In the genomic region with DNA sequence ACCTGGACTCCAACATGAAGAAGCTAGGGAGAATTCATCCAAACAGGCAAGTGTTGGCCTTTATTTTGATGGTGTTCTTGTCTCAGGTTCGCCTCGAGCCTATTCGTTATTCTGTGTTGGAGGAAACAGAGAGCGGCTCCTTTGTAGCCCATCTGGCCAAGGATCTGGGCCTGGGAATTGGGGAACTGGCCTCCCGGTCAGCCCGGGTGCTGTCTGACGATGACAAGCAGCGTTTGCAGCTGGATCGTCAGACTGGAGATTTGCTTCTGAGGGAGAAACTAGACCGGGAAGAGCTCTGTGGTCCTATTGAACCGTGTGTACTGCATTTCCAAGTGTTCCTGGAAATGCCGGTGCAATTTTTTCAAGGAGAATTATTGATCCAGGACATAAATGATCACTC, we compare ENCODE assay signal across 16 cellular contexts. TPM values are rescaled to one million over a fixed set of nuclear protein-coding genes. Genes with fewer than 3 reads are reported as not detected.
DNase-seq lines count a peak whose midpoint lies in the region; ATAC-seq and TF ChIP-seq lines count a peak whose summit lies in the region.
"Had no signal": no experiment of that assay in that cellular context is flagged by ENCODE, and none has a peak within 500 bp of the region (broad histone marks: within the 10 kb centered on the region; RNA-seq: fewer than 3 reads in every experiment).

No MANE protein-coding gene starts in this region.

- no peak for ATAC-seq in lower lobe of right lung
- ATAC-seq in naive thymus-derived CD4-positive, alpha-beta T cell: no peak
- ATAC-seq: T-cell had no signal

- H3K27ac ChIP-seq in lower lobe of right lung: no peak overlapping the region
- H3K27ac ChIP-seq in temporal lobe (ENCODE audit: low read depth, low read length): peak overlapping the region; percentile 21
- no peak overlapping the region for H3K27ac ChIP-seq in naive thymus-derived CD4-positive, alpha-beta T cell (ENCODE audit: low read depth, low read length)
- H3K27ac ChIP-seq: skin epidermis had no signal

- DNase-seq in H7 (peak; percentile 18), NCI-H748 treated with DMSO at 0.1 percent for 48 hours (lab: John Stamatoyannopoulos, UW) (peak; percentile 48), lower lobe of right lung (no peak), SKM-1 treated with dmso at 0.1 percent for 144 hours (lab: John Stamatoyannopoulos, UW; ENCODE audit: unreplicated experiment) (no peak), GDM1 (lab: John Stamatoyannopoulos, UW) (no peak)
- DNase-seq in naive thymus-derived CD4-positive, alpha-beta T cell: no peak
- DNase-seq: activated B cell treated with CpG ODN at 0.5 μM for 24 hours, KG1, NCI-H524, T-cell had no signal

- no peak overlapping the region for H3K27ac Mint-ChIP-seq in naive thymus-derived CD4-positive, alpha-beta T cell
- H3K27ac Mint-ChIP-seq: activated B cell treated with CpG ODN at 0.5 μM for 24 hours, CD14-positive monocyte, T-cell had no signal

- POLR2A ChIA-PET in naive thymus-derived CD4-positive, alpha-beta T cell (lab: Charles Lee): no interaction called here

- H3K4me1 ChIP-seq in lower lobe of right lung: no peaks in the 10 kb centered on the region
- no peaks in the 10 kb centered on the region for H3K4me1 ChIP-seq in naive thymus-derived CD4-positive, alpha-beta T cell (ENCODE audit: control insufficient read depth in 2 of 2, insufficient read depth in 2 of 2, low read length in 2 of 2)
- H3K4me1 ChIP-seq: HAP-1 had no signal

- H3K36me3 ChIP-seq in H7 (replicated peaks; ENCODE audit: control insufficient read depth, insufficient read depth, low read length) (no peaks in the 10 kb centered on the region), lower lobe of right lung (no peaks in the 10 kb centered on the region)
- H3K36me3 ChIP-seq in naive thymus-derived CD4-positive, alpha-beta T cell (ENCODE audit: control insufficient read depth in 2 of 3, insufficient read depth in 3 of 3, low read length in 3 of 3): no peaks in the 10 kb centered on the region
- H3K36me3 ChIP-seq: HAP-1 had no signal

- H3K9me3 ChIP-seq in lower lobe of right lung: peaks cover 15% of the 10 kb centered on the region
- peaks cover 0 to 12% (median 0%) of the 10 kb centered on the region in 3 experiments for H3K9me3 ChIP-seq in naive thymus-derived CD4-positive, alpha-beta T cell (ENCODE audit: control insufficient read depth in 2 of 3, low read length in 3 of 3)
- H3K9me3 ChIP-seq: HAP-1 had no signal

- H3K36me3 Mint-ChIP-seq in naive thymus-derived CD4-positive, alpha-beta T cell: peaks cover 0 to 7% (median 6%) of the 10 kb centered on the region in 5 donors
- H3K36me3 Mint-ChIP-seq: CD14-positive monocyte, T-cell had no signal

- CTCF ChIA-PET in naive thymus-derived CD4-positive, alpha-beta T cell (lab: Charles Lee): no interaction called here

- intact Hi-C loops in lower lobe of right lung (cut with DNase I): no loop called here
- intact Hi-C loops in naive thymus-derived CD4-positive, alpha-beta T cell (cut with micrococcal nuclease): no loop called here

- H3K27me3 ChIP-seq in H7 (ENCODE audit: control insufficient read depth, insufficient read depth, low read length) (no peaks in the 10 kb centered on the region), lower lobe of right lung (ENCODE audit: low read depth) (peaks cover 9% of the 10 kb centered on the region)
- H3K27me3 ChIP-seq in naive thymus-derived CD4-positive, alpha-beta T cell (ENCODE audit: control insufficient read depth in 2 of 2, insufficient read depth in 2 of 2, low read length in 2 of 2): no peaks in the 10 kb centered on the region

- H3K4me3 Mint-ChIP-seq in naive thymus-derived CD4-positive, alpha-beta T cell: no peak overlapping the region
- H3K4me3 Mint-ChIP-seq: activated B cell treated with CpG ODN at 0.5 μM for 24 hours, CD14-positive monocyte, neural crest cell, T-cell had no signal

- TF ChIP-seq CTCF in lower lobe of right lung (IDR thresholded peaks at IDR 0.05): no peak

- no peaks in the 10 kb centered on the region for H3K4me1 Mint-ChIP-seq in naive thymus-derived CD4-positive, alpha-beta T cell
- H3K4me1 Mint-ChIP-seq: activated B cell treated with CpG ODN at 0.5 μM for 24 hours, CD14-positive monocyte, neural crest cell, T-cell had no signal

- H3K4me3 ChIP-seq in H7 (ENCODE audit: insufficient read depth, low read depth, low read length) (no peak overlapping the region), lower lobe of right lung (peak overlapping the region; percentile 20)
- H3K4me3 ChIP-seq in naive thymus-derived CD4-positive, alpha-beta T cell (ENCODE audit: low read length): no peak overlapping the region
- H3K4me3 ChIP-seq: HAP-1, lung had no signal

- H3K9me3 Mint-ChIP-seq in naive thymus-derived CD4-positive, alpha-beta T cell: peaks cover 0 to 41% (median 14%) of the 10 kb centered on the region in 11 donors

- peaks cover 5 to 37% (median 25%) of the 10 kb centered on the region in 5 donors for H3K27me3 Mint-ChIP-seq in naive thymus-derived CD4-positive, alpha-beta T cell

RNA-seq across cellular contexts. Expression of gene PCDHB4, which starts 0.4 kb away (rescaled TPM):
- 0.35 and 0.41 TPM in 2 replicates for total RNA-seq in H7 (2014; rRNA removed; shearing (Covaris generic))
- total RNA-seq in lower lobe of right lung: 2.2 TPM
- total RNA-seq in temporal lobe: 5.2 TPM
- under 1 TPM in 1 of 5 experiments, not detected in 4; 0.19 TPM for total RNA-seq in naive thymus-derived CD4-positive, alpha-beta T cell
- polyA plus RNA-seq in naive thymus-derived CD4-positive, alpha-beta T cell: not detected
- total RNA-seq: activated B cell treated with CpG ODN at 0.5 μM for 24 hours, T-cell had no signal
- polyA plus RNA-seq: CD14-positive monocyte had no signal

RNA-seq across cellular contexts. Expression of gene PCDHB5, which starts 13.0 kb away (rescaled TPM):
- total RNA-seq in H7 (2014; rRNA removed; shearing (Covaris generic)): 0.07 TPM in 2 replicates
- total RNA-seq in lower lobe of right lung (1.8 TPM), temporal lobe (7.6 TPM)
- total RNA-seq in naive thymus-derived CD4-positive, alpha-beta T cell: under 1 TPM in 4 of 5 experiments, not detected in 1; 0.11 to 0.41 (median 0.33) TPM
- polyA plus RNA-seq in naive thymus-derived CD4-positive, alpha-beta T cell: not detected
- total RNA-seq: activated B cell treated with CpG ODN at 0.5 μM for 24 hours had no signal
- polyA plus RNA-seq: CD14-positive monocyte had no signal

RNA-seq across cellular contexts. Expression of gene PCDHB3, which starts 21.7 kb away (rescaled TPM):
- 0.21 and 0.26 TPM in 2 replicates for total RNA-seq in H7 (2014; rRNA removed; shearing (Covaris generic))
- total RNA-seq in lower lobe of right lung (1.5 TPM), temporal lobe (9.8 TPM)
- total RNA-seq in naive thymus-derived CD4-positive, alpha-beta T cell: not detected
- polyA plus RNA-seq in naive thymus-derived CD4-positive, alpha-beta T cell: not detected
- total RNA-seq: activated B cell treated with CpG ODN at 0.5 μM for 24 hours had no signal
- polyA plus RNA-seq: CD14-positive monocyte had no signal

RNA-seq across cellular contexts. Expression of gene PCDHB2, which starts 27.6 kb away (rescaled TPM):
- 0.69 and 1.9 TPM in 2 replicates for total RNA-seq in H7 (2014; rRNA removed; shearing (Covaris generic))
- 5.6 TPM for total RNA-seq in lower lobe of right lung
- 9.3 TPM for total RNA-seq in temporal lobe
- total RNA-seq in naive thymus-derived CD4-positive, alpha-beta T cell: under 1 TPM in 4 of 5 experiments, not detected in 1; 0.34 to 0.97 (median 0.72) TPM
- not detected for polyA plus RNA-seq in naive thymus-derived CD4-positive, alpha-beta T cell
- total RNA-seq: activated B cell treated with CpG ODN at 0.5 μM for 24 hours had no signal
- polyA plus RNA-seq: CD14-positive monocyte had no signal

RNA-seq across cellular contexts. Expression of gene PCDHB6, which starts 27.9 kb away (rescaled TPM):
- not detected in 2 replicates for total RNA-seq in H7 (2014; rRNA removed; shearing (Covaris generic))
- total RNA-seq in lower lobe of right lung (0.41 TPM), temporal lobe (3.7 TPM)
- not detected for total RNA-seq in naive thymus-derived CD4-positive, alpha-beta T cell
- polyA plus RNA-seq in naive thymus-derived CD4-positive, alpha-beta T cell: not detected
- total RNA-seq: activated B cell treated with CpG ODN at 0.5 μM for 24 hours, T-cell had no signal
- polyA plus RNA-seq: CD14-positive monocyte had no signal

Comparison
In these comparisons a context has a peak if more than half of its experiments do, and no peak if none do; other contexts are left out.
1. DNase-seq: peak in H7 (single experiment) and NCI-H748 treated with DMSO at 0.1 percent for 48 hours (single experiment); none in lower lobe of right lung (single experiment), naive thymus-derived CD4-positive, alpha-beta T cell (0 of 9), SKM-1 treated with dmso at 0.1 percent for 144 hours (single experiment) and GDM1 (single experiment).